ENCODE assay signal across 8 cellular contexts in genomic region chr3:169765281-169765624, GRCh38. TPM values are rescaled to one million over a fixed set of nuclear protein-coding genes. Genes with fewer than 3 reads are reported as not detected.
DNase-seq lines count a peak whose midpoint lies in the region; ATAC-seq and TF ChIP-seq lines count a peak whose summit lies in the region.

No MANE protein-coding gene starts in this region.

- no peak for DNase-seq in cardiac fibroblast (ENCODE audit: low read depth in 2 of 2)
- no peak for DNase-seq in SW 1271 (lab: John Stamatoyannopoulos, UW)
- DNase-seq in HuH-7.5 (ENCODE audit: low spot score): no peak

- peaks cover 6% of the 10 kb centered on the region; the same call in 1 of the 2 replicates for H3K9me3 ChIP-seq in HUES64 (ENCODE audit: insufficient read depth, low read depth, low read length)
- no peaks in the 10 kb centered on the region for H3K9me3 ChIP-seq in muscle layer of colon (ENCODE audit: low read length)

- 77% methylated on average over 6 of the region's 6 CpGs for WGBS in HUES64

- peak overlapping the region; percentile 83 for H3K27ac ChIP-seq in 22Rv1
- H3K27ac ChIP-seq in HUES64 (ENCODE audit: low read depth, low read length): no peak overlapping the region; the same call in 1 of the 2 replicates
- peak overlapping the region; percentile 75 for H3K27ac ChIP-seq in muscle layer of colon (ENCODE audit: low read depth, low read length)

- no peak overlapping the region for H3K9ac ChIP-seq in HUES64 (ENCODE audit: low read depth, low read length)
- no peak overlapping the region for H3K9ac ChIP-seq in muscle layer of colon (ENCODE audit: low read length)

- no peaks in the 10 kb centered on the region for H3K36me3 ChIP-seq in HUES64 (ENCODE audit: insufficient read depth, low read length)
- no peaks in the 10 kb centered on the region for H3K36me3 ChIP-seq in muscle layer of colon (ENCODE audit: insufficient read depth, low read length)

- H3K27me3 ChIP-seq in HUES64 (ENCODE audit: insufficient read depth, low read length) (no peaks in the 10 kb centered on the region), muscle layer of colon (ENCODE audit: control insufficient read depth in 1 of 2, insufficient read depth in 2 of 2, low read length in 2 of 2) (no peaks in the 10 kb centered on the region)

- no peak for TF ChIP-seq CTCF in 22Rv1 (IDR thresholded peaks at IDR 0.05)
- TF ChIP-seq CTCF in cardiac fibroblast (IDR thresholded peaks at IDR 0.05; ENCODE audit: low read depth, low read length): no peak

- H3K4me1 ChIP-seq in HUES64 (ENCODE audit: insufficient read depth, low read length) (no peaks in the 10 kb centered on the region), muscle layer of colon (ENCODE audit: insufficient read depth, low read length) (no peaks in the 10 kb centered on the region)

- ATAC-seq in GM19328 (IDR thresholded peaks at IDR 0.05; ENCODE audit: unreplicated experiment): no peak
- no peak for ATAC-seq in GM18873 (IDR thresholded peaks at IDR 0.05; ENCODE audit: low FRiP score, unreplicated experiment)

- H3K4me3 ChIP-seq in HUES64 (ENCODE audit: low read length) (peak overlapping the region; percentile 78), cardiac fibroblast (replicated peaks in 1 of 2; ENCODE audit: low read depth in 2 of 2, low read length in 2 of 2) (peak overlapping the region; percentile 68 to 75), muscle layer of colon (ENCODE audit: low read depth in 1 of 2, low read length in 2 of 2) (peak overlapping the region; percentile 67 to 93)

RNA-seq across cellular contexts. Expression of gene TERC, which starts 0.4 kb away (rescaled TPM):
- 16.4 TPM for polyA plus RNA-seq in HUES64 (2013, experiment 1 of 2)
- 24.5 TPM for polyA plus RNA-seq in HUES64 (2013, experiment 2 of 2)

RNA-seq across cellular contexts. Expression of gene ACTRT3, which starts 4.1 kb away (rescaled TPM):
- 1.3 TPM for polyA plus RNA-seq in HUES64 (2013, experiment 1 of 2)
- polyA plus RNA-seq in HUES64 (2013, experiment 2 of 2): 1.1 TPM

RNA-seq across cellular contexts. Expression of gene MYNN, which starts 7.9 kb away (rescaled TPM):
- polyA plus RNA-seq in HUES64 (2013, experiment 1 of 2): 13.9 TPM
- 15.2 TPM for polyA plus RNA-seq in HUES64 (2013, experiment 2 of 2)

RNA-seq across cellular contexts. Expression of gene LRRIQ4, which starts 47.4 kb away (rescaled TPM):
- not detected for polyA plus RNA-seq in HUES64 (2013, experiment 1 of 2)
- not detected for polyA plus RNA-seq in HUES64 (2013, experiment 2 of 2)

RNA-seq across cellular contexts. Expression of gene LRRC34, which starts 47.5 kb away (rescaled TPM):
- 2.9 TPM for polyA plus RNA-seq in HUES64 (2013, experiment 1 of 2)
- 4.6 TPM for polyA plus RNA-seq in HUES64 (2013, experiment 2 of 2)
